In genomic region chr7:127809285-127809702, GRCh38 we compare ENCODE assay signal across 10 cellular contexts.
A peak's percentile ranks its signal among the peaks of the same experiment; 100 is the strongest.
DNase-seq lines count a peak whose midpoint lies in the region; ATAC-seq, FAIRE-seq and TF ChIP-seq lines count a peak whose summit lies in the region.
"Had no signal": no experiment of that assay in that cellular context is flagged by ENCODE, and none has a peak within 500 bp of the region (broad histone marks: within the 10 kb centered on the region; RNA-seq: fewer than 3 reads in every experiment).

No MANE protein-coding gene starts in this region.

- dilution Hi-C loops in mammary epithelial cell (cut with HindIII; ENCODE audit: low sequenced_read_pairs): no loop called here

- intact Hi-C loops in mammary epithelial cell (cut with micrococcal nuclease): no loop called here

- 43% methylated on average over 3 of the region's 3 CpGs for WGBS in mammary epithelial cell (ENCODE audit: low coverage, missing lambda C conversion rate)

- H3K4me3 ChIP-seq in mammary epithelial cell (replicated peaks in 1 of 3; ENCODE audit: insufficient read depth in 1 of 3, low read depth in 2 of 3, low read length in 3 of 3): no peak overlapping the region
- H3K4me3 ChIP-seq: SK-N-MC had no signal

- H3K79me2 ChIP-seq in mammary epithelial cell (ENCODE audit: insufficient read depth, low read length): peaks cover 76% of the 10 kb centered on the region

- no peak for TF ChIP-seq CTCF in mammary epithelial cell (conservative IDR thresholded peaks at IDR 0.05 in 1 of 2, IDR thresholded peaks at IDR 0.05 in 1 of 2; ENCODE audit: extremely low read depth in 1 of 2, insufficient read depth in 1 of 2, low read depth in 1 of 2, low read length in 2 of 2)

- no TSS peak for BruUV-seq in mammary epithelial cell (replicated peaks; lab: Mats Ljungman, UMichigan)

- DNase-seq in GM12891 (ENCODE audit: insufficient read length, low spot score) (no peak), NCI-H1694 (lab: John Stamatoyannopoulos, UW) (peak; percentile 76), mammary epithelial cell (peak; percentile 96), non-pigmented ciliary epithelial cell (ENCODE audit: low read depth) (peak; percentile 61), NK-92 (lab: John Stamatoyannopoulos, UW; ENCODE audit: unreplicated experiment) (no peak), NOMO-1 (lab: John Stamatoyannopoulos, UW; ENCODE audit: unreplicated experiment in 2 of 2) (no peak)
- no peak for DNase-seq in activated CD4-positive, CD25-positive, alpha-beta regulatory T cell treated with anti-CD3 and anti-CD28 coated beads, Interleukin-2, amount 50 U/mL, for 72 hours
- DNase-seq: stimulated activated CD4-positive, alpha-beta T cell treated with anti-CD3 and anti-CD28 coated beads, Interleukin-4, amount 100 ng/mL, for 1 hour had no signal

- ATAC-seq in GM21619 (IDR thresholded peaks at IDR 0.05; ENCODE audit: unreplicated experiment): no peak

- no peaks in the 10 kb centered on the region for H3K27me3 ChIP-seq in mammary epithelial cell (ENCODE audit: insufficient read depth, low read length)

- peak; percentile 20 for FAIRE-seq in GM12891 (lab: Jason Lieb, UNC)

- no peak overlapping the region for H3K9ac ChIP-seq in mammary epithelial cell (ENCODE audit: insufficient read depth, low read length)

- H3K36me3 ChIP-seq in mammary epithelial cell (ENCODE audit: insufficient read depth, low read length): peaks cover 2% of the 10 kb centered on the region

- no peak for TF ChIP-seq POLR2A in GM12891 (IDR thresholded peaks at IDR 0.05; ENCODE audit: low read depth, low read length)

- in situ Hi-C loops in mammary epithelial cell (cut with MboI; ENCODE audit: low sequenced_read_pairs in 2 of 2): no loop called here

- H4K20me1 ChIP-seq in mammary epithelial cell (ENCODE audit: insufficient read depth, low read length): peaks cover 4% of the 10 kb centered on the region

- no peaks in the 10 kb centered on the region for H3K9me3 ChIP-seq in mammary epithelial cell (replicated peaks; ENCODE audit: insufficient read depth, low read length)

- peak overlapping the region; percentile 65 for H3K27ac ChIP-seq in mammary epithelial cell (ENCODE audit: insufficient read depth, low read depth, low read length)
- H3K27ac ChIP-seq: SK-N-MC had no signal

- CTCF ChIA-PET in mammary epithelial cell (lab: Charles Lee; ENCODE audit: low non-redundant PET): interaction anchor here (0.5 kb wide), 1 partner anchor 14 kb away, joined by 5 read pairs; no protein-coding TSS in a partner anchor

- H3K4me2 ChIP-seq in mammary epithelial cell (ENCODE audit: insufficient read depth, low read depth, low read length): no peak overlapping the region

- H2AFZ ChIP-seq in mammary epithelial cell (ENCODE audit: low read depth, low read length): no peak overlapping the region

- H3K4me1 ChIP-seq in mammary epithelial cell (ENCODE audit: insufficient read depth, low read length): peaks cover 10% of the 10 kb centered on the region

TF ChIP-seq in GM12891, 5 proteins besides CTCF, POLR2A, EP300 and RAD21:
- TF ChIP-seq POU2F2 (IDR thresholded peaks at IDR 0.05; ENCODE audit: low read depth, low read length) (no peak), TAF1 (IDR thresholded peaks at IDR 0.05; ENCODE audit: low read depth, low read length) (no peak), PAX5 (IDR thresholded peaks at IDR 0.05; ENCODE audit: insufficient read depth, low read length, severe bottlenecking) (no peak), SPI1 (IDR thresholded peaks at IDR 0.05; ENCODE audit: low read depth, low read length) (no peak)

Comparison
In these comparisons a context has a peak if more than half of its experiments do, and no peak if none do; other contexts are left out.
1. DNase-seq: peak in NCI-H1694 (single experiment), mammary epithelial cell (single experiment) and non-pigmented ciliary epithelial cell (single experiment); none in GM12891 (single experiment), activated CD4-positive, CD25-positive, alpha-beta regulatory T cell treated with anti-CD3 and anti-CD28 coated beads, Interleukin-2, amount 50 U/mL, for 72 hours (single experiment), NK-92 (single experiment) and NOMO-1 (0 of 2).